ENCODE assay signal across 1 cellular context in genomic region chr4:114396808-114397207, GRCh38.
TF ChIP-seq lines count a peak whose summit lies in the region.

No MANE protein-coding gene starts in this region.

TF ChIP-seq in HepG2, 621 proteins besides CTCF, POLR2A, EP300 and RAD21:
- no peak for TF ChIP-seq SUZ12 (IDR thresholded peaks at IDR 0.05; ENCODE audit: low read depth, low read length)
- no peak for TF ChIP-seq MAF1 (CRISPR knock-in tag; IDR thresholded peaks at IDR 0.05; ENCODE audit: borderline replicate concordance)
- no peak for TF ChIP-seq ZBTB21 (CRISPR knock-in tag; IDR thresholded peaks at IDR 0.05)
- TF ChIP-seq, protein P1, sequence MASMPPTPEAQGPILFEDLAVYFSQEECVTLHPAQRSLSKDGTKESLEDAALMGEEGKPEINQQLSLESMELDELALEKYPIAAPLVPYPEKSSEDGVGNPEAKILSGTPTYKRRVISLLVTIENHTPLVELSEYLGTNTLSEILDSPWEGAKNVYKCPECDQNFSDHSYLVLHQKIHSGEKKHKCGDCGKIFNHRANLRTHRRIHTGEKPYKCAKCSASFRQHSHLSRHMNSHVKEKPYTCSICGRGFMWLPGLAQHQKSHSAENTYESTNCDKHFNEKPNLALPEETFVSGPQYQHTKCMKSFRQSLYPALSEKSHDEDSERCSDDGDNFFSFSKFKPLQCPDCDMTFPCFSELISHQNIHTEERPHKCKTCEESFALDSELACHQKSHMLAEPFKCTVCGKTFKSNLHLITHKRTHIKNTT (CRISPR knock-in tag; IDR thresholded peaks at IDR 0.05) = no peak
